ENCODE assay signal across 7 cellular contexts in the genomic region with DNA sequence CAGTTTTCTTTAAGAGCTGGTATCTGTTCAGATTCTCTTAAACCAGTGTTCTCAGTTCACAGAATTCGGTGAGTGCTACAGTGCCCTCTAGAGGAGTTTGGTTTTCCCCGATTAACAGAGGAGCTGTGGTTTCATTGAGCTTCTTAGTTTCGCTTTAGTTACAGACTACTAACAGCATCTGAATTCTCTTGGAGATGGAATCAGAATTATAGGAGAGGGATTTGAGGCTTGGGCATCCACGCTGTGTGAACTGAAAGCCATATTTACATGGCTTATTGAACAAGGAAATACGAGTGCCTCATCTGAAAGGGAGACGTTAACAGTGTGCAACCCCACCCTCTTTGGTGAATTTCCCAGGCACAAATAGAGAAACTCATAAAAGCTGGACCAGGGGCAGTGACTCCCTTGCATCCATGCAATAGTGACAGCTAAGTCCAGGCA.
DNase-seq lines count a peak whose midpoint lies in the region; ATAC-seq and TF ChIP-seq lines count a peak whose summit lies in the region.

No MANE protein-coding gene starts in this region.

- peak overlapping the region; percentile 82 for H2BK15ac ChIP-seq in IMR-90 (ENCODE audit: low read depth, low read length)

- H3K56ac ChIP-seq in IMR-90 (ENCODE audit: extremely low read depth, insufficient read depth, low read length), result peak overlapping the region; percentile 98

- no peak overlapping the region for H2AK9ac ChIP-seq in IMR-90 (replicated peaks; ENCODE audit: low read depth, low read length, poor library complexity)

- no peaks in the 10 kb centered on the region for H4K20me1 ChIP-seq in IMR-90 (ENCODE audit: insufficient read depth, low read length)

- peak overlapping the region; percentile 56 to 95 for H4K8ac ChIP-seq in IMR-90 (ENCODE audit: low read depth in 2 of 2, low read length in 2 of 2)

- TF ChIP-seq RAD21 in IMR-90 (IDR thresholded peaks at IDR 0.05; ENCODE audit: low read length), result peak; percentile 70

- H3K27ac ChIP-seq in IMR-90 (ENCODE audit: insufficient read depth, low read length), result peak overlapping the region; percentile 82
- peak overlapping the region in 1 of 4 donors; percentile 4 for H3K27ac ChIP-seq in body of pancreas

- 10% methylated on average over 2 of the region's 6 CpGs; no CpG with 5 or more reads in 1 of the 2 experiments for WGBS in IMR-90 (ENCODE audit: extremely low coverage in 2 of 2, insufficient read length in 1 of 2), 2 experiments
- 1 to 2% methylated on average over 6 of the region's 6 CpGs for WGBS in body of pancreas, 2 donors

- intact Hi-C loops in IMR-90 (cut with micrococcal nuclease) (loop anchor here (1.0 to 5.0 kb wide), 5 partner anchors 228 to 521 kb away; a partner anchor contains a TSS), body of pancreas (cut with DNase I) (no loop called here)

- H2AFZ ChIP-seq in IMR-90 (replicated peaks; ENCODE audit: low read length, poor library complexity), result peak overlapping the region; percentile 86

- H3K23ac ChIP-seq in IMR-90 (ENCODE audit: low read depth, low read length), result peak overlapping the region; percentile 95

- H2AK5ac ChIP-seq in IMR-90 (ENCODE audit: low read depth, low read length), result 0 out of 2 replicates have a peak overlapping the region, but pooled peaks have one; percentile 57

- no peaks in the 10 kb centered on the region for H3K79me1 ChIP-seq in IMR-90 (ENCODE audit: low read depth in 1 of 2, low read length in 2 of 2)

- H3K27me3 ChIP-seq in IMR-90 (ENCODE audit: control insufficient read depth, insufficient read depth, low read length) (no peaks in the 10 kb centered on the region), NT2/D1 (ENCODE audit: insufficient read depth, insufficient read length) (no peaks in the 10 kb centered on the region), body of pancreas (no peaks in the 10 kb centered on the region), iPS-15b (ENCODE audit: control insufficient read depth, insufficient read depth, low read length) (no peaks in the 10 kb centered on the region)

- H3K4me1 ChIP-seq in IMR-90 (ENCODE audit: control insufficient read depth, insufficient read depth, low read length) (peaks cover 4% of the 10 kb centered on the region; the same call in 1 of the 2 replicates), NT2/D1 (ENCODE audit: insufficient read depth, insufficient read length) (no peaks in the 10 kb centered on the region), body of pancreas (no peaks in the 10 kb centered on the region), iPS-15b (ENCODE audit: control insufficient read depth, insufficient read depth, low read length) (peaks cover 9% of the 10 kb centered on the region)

- peak overlapping the region; percentile 99 for H2BK120ac ChIP-seq in IMR-90 (ENCODE audit: low read depth, low read length)

- CTCF ChIA-PET in GM10248 (lab: Yijun Ruan, JAX) (interaction anchor here (0.8 to 5.2 kb wide), 34 partner anchors 8 to 547 kb away, joined by 3 to 28 read pairs (median 5); no protein-coding TSS in a partner anchor), IMR-90 (lab: Yijun Ruan, JAX) (interaction anchor here (0.5 to 1.8 kb wide), 42 partner anchors 9 to 958 kb away, joined by 3 to 10 read pairs (median 4); no protein-coding TSS in a partner anchor)

- peak overlapping the region; percentile 95 for H4K5ac ChIP-seq in IMR-90 (ENCODE audit: low read depth, low read length)

- no TSS peak for BruUV-seq in IMR-90 (replicated peaks; lab: Mats Ljungman, UMichigan)

- peak overlapping the region; percentile 99 for H3K14ac ChIP-seq in IMR-90 (replicated peaks; ENCODE audit: low read depth, low read length)

- peak overlapping the region; percentile 93 for H3K4ac ChIP-seq in IMR-90 (ENCODE audit: low read depth, low read length)

- H3K9me3 ChIP-seq in IMR-90 (ENCODE audit: control insufficient read depth, insufficient read depth, low read length) (no peaks in the 10 kb centered on the region), NT2/D1 (ENCODE audit: insufficient read depth, low read length) (no peaks in the 10 kb centered on the region), body of pancreas (no peaks in the 10 kb centered on the region), iPS-15b (ENCODE audit: control insufficient read depth, insufficient read depth, low read length) (no peaks in the 10 kb centered on the region)

- no peaks in the 10 kb centered on the region for H3K9me1 ChIP-seq in IMR-90 (ENCODE audit: insufficient read depth, low read length)

- H3K4me3 ChIP-seq in IMR-90 (ENCODE audit: insufficient read depth, low read depth, low read length) (peak overlapping the region; percentile 76), NT2/D1 (ENCODE audit: insufficient read length, low read depth) (no peak overlapping the region), body of pancreas (peak overlapping the region in 1 of 2 donors; percentile 21), iPS-15b (ENCODE audit: low read depth, low read length) (peak overlapping the region; percentile 43), skeletal muscle cell (ENCODE audit: low read depth, low read length) (peak overlapping the region; percentile 42)

- peak; percentile 71 for TF ChIP-seq CTCF in GM10248 (IDR thresholded peaks at IDR 0.05; ENCODE audit: control extremely low read depth, extremely low read depth, low read depth, missing control alignments)
- TF ChIP-seq CTCF in IMR-90 (conservative IDR thresholded peaks at IDR 0.05; ENCODE audit: low read depth, low read length), result peak; percentile 83
- TF ChIP-seq CTCF in body of pancreas (IDR thresholded peaks at IDR 0.05), result peak; percentile 54 to 67 (median 57)

- H3K18ac ChIP-seq in IMR-90 (ENCODE audit: low read depth, low read length), result peak overlapping the region; percentile 95

- H3K9ac ChIP-seq in IMR-90 (ENCODE audit: low read depth, low read length), result peak overlapping the region; percentile 89
- no peak overlapping the region for H3K9ac ChIP-seq in NT2/D1 (ENCODE audit: insufficient read length, low read depth)
- H3K9ac ChIP-seq in iPS-15b (ENCODE audit: low read depth, low read length), result no peak overlapping the region

- ATAC-seq in GM21737 (IDR thresholded peaks at IDR 0.05; ENCODE audit: unreplicated experiment) (peak; percentile 99), IMR-90 (ENCODE audit: low read depth) (peak; percentile 94), body of pancreas (peak; percentile 94)

- H3K4me2 ChIP-seq in IMR-90 (ENCODE audit: low read depth, low read length), result peak overlapping the region; percentile 95

- dilution Hi-C loops in IMR-90 (cut with HindIII; ENCODE audit: low sequenced_read_pairs, unreplicated experiment), result no loop called here

- TF ChIP-seq POLR2A in IMR-90 (IDR thresholded peaks at IDR 0.05; ENCODE audit: low read depth, low read length) (no peak), body of pancreas (IDR thresholded peaks at IDR 0.05) (no peak)

- H3K36me3 ChIP-seq in IMR-90 (ENCODE audit: control insufficient read depth, insufficient read depth, low read length), result no peaks in the 10 kb centered on the region
- H3K36me3 ChIP-seq in NT2/D1 (ENCODE audit: insufficient read depth, insufficient read length, low read length), result no peaks in the 10 kb centered on the region
- no peaks in the 10 kb centered on the region for H3K36me3 ChIP-seq in body of pancreas (replicated peaks in 1 of 2; ENCODE audit: insufficient read depth in 1 of 2, low read depth in 2 of 2)
- H3K36me3 ChIP-seq in iPS-15b (ENCODE audit: control insufficient read depth, insufficient read depth, low read length), result no peaks in the 10 kb centered on the region

- peak; percentile 28 for DNase-seq in GM10248 (ENCODE audit: extremely low spot score)
- DNase-seq in IMR-90, result peak; percentile 86
- DNase-seq in NT2/D1 (ENCODE audit: low read depth, low spot score), result peak; percentile 75
- DNase-seq in body of pancreas, result peak; percentile 41 to 62 (median 53)
- peak; percentile 57 for DNase-seq in skeletal muscle cell (ENCODE audit: low read depth)

- POLR2A ChIA-PET in GM10248 (lab: Yijun Ruan, JAX), result no interaction called here
- POLR2A ChIA-PET in IMR-90 (lab: Charles Lee; ENCODE audit: unreplicated experiment), result interaction anchor here (0.7 kb wide), 1 partner anchor 244 kb away, joined by 3 read pairs; no protein-coding TSS in a partner anchor

- H2BK5ac ChIP-seq in IMR-90 (ENCODE audit: low read depth, low read length, poor library complexity, severe bottlenecking), result peak overlapping the region; percentile 90

- in situ Hi-C loops in IMR-90 (cut with MboI; ENCODE audit: low sequenced_read_pairs), result no loop called here

- peak overlapping the region; percentile 100 for H2BK20ac ChIP-seq in IMR-90 (ENCODE audit: low read depth, low read length)

- peak overlapping the region; percentile 92 for H4K91ac ChIP-seq in IMR-90 (ENCODE audit: insufficient read depth, low read depth, low read length)

TF ChIP-seq in IMR-90, 13 proteins besides CTCF, POLR2A, EP300 and RAD21:
- TF ChIP-seq SMC3 (IDR thresholded peaks at IDR 0.05; ENCODE audit: low read depth, low read length), result peak; percentile 68
- TF ChIP-seq, protein P1, sequence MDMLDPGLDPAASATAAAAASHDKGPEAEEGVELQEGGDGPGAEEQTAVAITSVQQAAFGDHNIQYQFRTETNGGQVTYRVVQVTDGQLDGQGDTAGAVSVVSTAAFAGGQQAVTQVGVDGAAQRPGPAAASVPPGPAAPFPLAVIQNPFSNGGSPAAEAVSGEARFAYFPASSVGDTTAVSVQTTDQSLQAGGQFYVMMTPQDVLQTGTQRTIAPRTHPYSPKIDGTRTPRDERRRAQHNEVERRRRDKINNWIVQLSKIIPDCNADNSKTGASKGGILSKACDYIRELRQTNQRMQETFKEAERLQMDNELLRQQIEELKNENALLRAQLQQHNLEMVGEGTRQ (IDR thresholded peaks at IDR 0.05; ENCODE audit: low read depth, low read length), result no peak

Comparison
In these comparisons a context has a peak if more than half of its experiments do, and no peak if none do; other contexts are left out.
1. DNase-seq: peak in every context shown above with its lines; median percentile 86 in IMR-90; 75 in NT2/D1; 57 in skeletal muscle cell; 53 in body of pancreas; 28 in GM10248.